Comparison of ENCODE assay signal across 15 cellular contexts in genomic region chr9:107952773-107953172, GRCh38.
"Had no signal": no experiment of that assay in that cellular context is flagged by ENCODE, and none has a peak within 500 bp of the region (broad histone marks: within the 10 kb centered on the region; RNA-seq: fewer than 3 reads in every experiment).

No MANE protein-coding gene starts in this region.

- H3K4me3 ChIP-seq: cardiac muscle cell, thyroid gland had no signal

- H3K27me3 ChIP-seq: cardiac muscle cell, neutrophil, thyroid gland had no signal

- H3K36me3 Mint-ChIP-seq: natural killer cell had no signal

- H3K9me3 ChIP-seq: neutrophil, thyroid gland had no signal

- H3K4me3 Mint-ChIP-seq: activated naive CD4-positive, alpha-beta T cell treated with anti-CD3 and anti-CD28 coated beads for 36 hours; activated T-helper 17 cell treated with anti-CD3 and anti-CD28 coated beads, Interleukin-2, amount 50 U/mL, for 72 hours; natural killer cell; stimulated activated naive B cell treated with anti-CD40 and anti-IgM and Interleukin-4, amounts not matched to agents 10 μg/mL and 1 μg/mL and 100 μg/mL, for 72 hours had no signal

- ATAC-seq: activated CD4-positive, CD25-positive, alpha-beta regulatory T cell treated with anti-CD3 and anti-CD28 coated beads, Interleukin-2, amount 50 U/mL, for 24 hours; activated T-helper 17 cell treated with anti-CD3 and anti-CD28 coated beads, Interleukin-2, amount 50 U/mL, for 72 hours; esophagus mucosa; natural killer cell; stimulated activated naive B cell treated with anti-CD40 and anti-IgM and Interleukin-4, amounts not matched to agents 10 μg/mL and 1 μg/mL and 100 μg/mL, for 72 hours had no signal

- DNase-seq: activated naive CD4-positive, alpha-beta T cell treated with anti-CD3 and anti-CD28 coated beads for 36 hours; activated T-cell treated with anti-CD3 and anti-CD28 coated beads for 4 hours; hypothalamus; kidney glomerular epithelial cell; mesendoderm; natural killer cell; stimulated activated CD4-positive, alpha-beta T cell treated with anti-CD3 and anti-CD28 coated beads, Interleukin-4, amount 100 ng/mL, for 1 hour; stimulated activated naive B cell treated with anti-CD40 and anti-IgM and Interleukin-4, amounts not matched to agents 10 μg/mL and 1 μg/mL and 100 μg/mL, for 72 hours; T-helper 9 cell; thyroid gland had no signal

- H3K27ac ChIP-seq: cardiac muscle cell, neutrophil, thyroid gland had no signal

- H3K36me3 ChIP-seq: cardiac muscle cell, neutrophil, thyroid gland had no signal

- H3K27me3 Mint-ChIP-seq: activated T-helper 17 cell treated with anti-CD3 and anti-CD28 coated beads, Interleukin-2, amount 50 U/mL, for 72 hours; stimulated activated naive B cell treated with anti-CD40 and anti-IgM and Interleukin-4, amounts not matched to agents 10 μg/mL and 1 μg/mL and 100 μg/mL, for 72 hours had no signal

- H3K4me1 Mint-ChIP-seq: activated T-helper 17 cell treated with anti-CD3 and anti-CD28 coated beads, Interleukin-2, amount 50 U/mL, for 72 hours; natural killer cell; stimulated activated naive B cell treated with anti-CD40 and anti-IgM and Interleukin-4, amounts not matched to agents 10 μg/mL and 1 μg/mL and 100 μg/mL, for 72 hours had no signal

- H3K4me1 ChIP-seq: thyroid gland had no signal
